ENCODE assay signal across 9 cellular contexts in genomic region chr9:18473551-18474279, GRCh38. TPM values are rescaled to one million over a fixed set of nuclear protein-coding genes. Genes with fewer than 3 reads are reported as not detected.
DNase-seq lines count a peak whose midpoint lies in the region; ATAC-seq, FAIRE-seq and TF ChIP-seq lines count a peak whose summit lies in the region.
"Had no signal": no experiment of that assay in that cellular context is flagged by ENCODE, and none has a peak within 500 bp of the region (broad histone marks: within the 10 kb centered on the region; RNA-seq: fewer than 3 reads in every experiment).

ADAMTSL1 (plus strand) TSS chr9:18474153; CDS start chr9:18474233, 80 bp downstream.

- no peak for FAIRE-seq in HepG2 (lab: Jason Lieb, UNC)

- no peak for TF ChIP-seq CTCF in right lobe of liver (IDR thresholded peaks at IDR 0.05)
- TF ChIP-seq CTCF in HepG2 (CRISPR knock-in tag; IDR thresholded peaks at IDR 0.05): no peak
- no peak for TF ChIP-seq CTCF in endothelial cell (IDR thresholded peaks at IDR 0.05; ENCODE audit: unreplicated experiment)
- TF ChIP-seq CTCF in RWPE1 (conservative IDR thresholded peaks at IDR 0.05; ENCODE audit: low read depth): no peak

- peak in 2 of 3 donors; percentile 37 to 59 for DNase-seq in right lobe of liver
- DNase-seq in HepG2 (ENCODE audit: low spot score): no peak
- DNase-seq in endothelial cell (ENCODE audit: low spot score): peak; percentile 64
- no peak for DNase-seq in DMS79 treated with DMSO at 0.1 percent for 48 hours (lab: John Stamatoyannopoulos, UW)
- no peak for DNase-seq in RWPE1 (ENCODE audit: low spot score)
- no peak for DNase-seq in NOMO-1 treated with dmso at 0.1 percent for 144 hours (lab: John Stamatoyannopoulos, UW; ENCODE audit: unreplicated experiment)

- in situ Hi-C loops in HepG2 (cut with HindIII; ENCODE audit: extremely low pct_ligation_motif_present, low pct_unique_long_range_greater_than_20kb): no loop called here

- H3K9me3 ChIP-seq in right lobe of liver (no peaks in the 10 kb centered on the region), HepG2 (ENCODE audit: low read length) (no peaks in the 10 kb centered on the region), mesodermal cell (ENCODE audit: control insufficient read depth, low read length) (peaks cover 6% of the 10 kb centered on the region)

- intact Hi-C loops in right lobe of liver (cut with DNase I): no loop called here
- intact Hi-C loops in HepG2 (cut with micrococcal nuclease; ENCODE audit: unreplicated experiment): no loop called here

- H3K4me1 ChIP-seq in right lobe of liver (no peaks in the 10 kb centered on the region), HepG2 (ENCODE audit: insufficient read depth, low read length) (no peaks in the 10 kb centered on the region), mesodermal cell (ENCODE audit: control insufficient read depth, insufficient read depth, low read length, poor library complexity, severe bottlenecking) (peaks cover 10% of the 10 kb centered on the region)

- peaks cover 3% of the 10 kb centered on the region for H3K36me3 Mint-ChIP-seq in endothelial cell (ENCODE audit: low read depth, unreplicated experiment)

- H3K4me3 Mint-ChIP-seq in endothelial cell (ENCODE audit: unreplicated experiment): peak within 1 kb of the TSS; percentile 94

- H3K27ac ChIP-seq in right lobe of liver (no peak within 1 kb of the TSS), HepG2 (ENCODE audit: extremely low read length, insufficient read depth, low read length) (no peak within 1 kb of the TSS), mesodermal cell (ENCODE audit: low read depth, low read length, severe bottlenecking) (peak within 1 kb of the TSS; percentile 67), RWPE1 (no peak within 1 kb of the TSS)
- H3K27ac ChIP-seq: C4-2B had no signal

- TF ChIP-seq EP300 in HepG2 (IDR thresholded peaks at IDR 0.05; ENCODE audit: low read depth in 2 of 2, low read length in 2 of 2) (no peak), HepG2 (CRISPR knock-in tag; IDR thresholded peaks at IDR 0.05; ENCODE audit: borderline replicate concordance) (no peak)

- peaks cover 32% of the 10 kb centered on the region for H3K4me1 Mint-ChIP-seq in endothelial cell (ENCODE audit: unreplicated experiment)

- H2AFZ ChIP-seq in HepG2 (ENCODE audit: low read length): no peak within 1 kb of the TSS

- POLR2A ChIA-PET in HepG2 (lab: Yijun Ruan, JAX): no interaction called here
- POLR2A ChIA-PET in RWPE1 (lab: Yijun Ruan, JAX; ENCODE audit: low non-redundant PET): no interaction called here

- no peaks in the 10 kb centered on the region for H3K9me3 Mint-ChIP-seq in endothelial cell (ENCODE audit: unreplicated experiment)

- H3K79me2 ChIP-seq in HepG2 (ENCODE audit: insufficient read depth, low read length): no peaks in the 10 kb centered on the region

- H3K27me3 ChIP-seq in right lobe of liver (no peaks in the 10 kb centered on the region), HepG2 (ENCODE audit: control insufficient read depth in 1 of 2, insufficient read depth in 2 of 2, low read length in 2 of 2) (no peaks in the 10 kb centered on the region)

- no TSS peak for BruUV-seq in HepG2 (replicated peaks; lab: Mats Ljungman, UMichigan)

- WGBS in right lobe of liver (ENCODE audit: insufficient coverage, low coverage, low lambda C conversion rate, missing lambda C conversion rate): 7% methylated on average over 14 of the region's 14 CpGs
- WGBS in HepG2 (ENCODE audit: low lambda C conversion rate): 6% methylated on average over 14 of the region's 14 CpGs
- 2 to 13% methylated on average over 9 to 10 of the region's 14 CpGs for WGBS in mesodermal cell (ENCODE audit: insufficient coverage in 2 of 2), 2 experiments

- peaks cover 2% of the 10 kb centered on the region for H3K27me3 Mint-ChIP-seq in endothelial cell (ENCODE audit: unreplicated experiment)

- ATAC-seq in right lobe of liver: peak; percentile 82 to 90 (median 88)
- no peak for ATAC-seq in HepG2
- no peak for ATAC-seq in GM18909 (IDR thresholded peaks at IDR 0.05; ENCODE audit: poor library complexity, unreplicated experiment)

- H3K36me3 ChIP-seq in right lobe of liver (no peaks in the 10 kb centered on the region), HepG2 (replicated peaks in 1 of 2; ENCODE audit: control insufficient read depth in 1 of 2, insufficient read depth in 2 of 2, low read length in 2 of 2) (no peaks in the 10 kb centered on the region), mesodermal cell (ENCODE audit: control insufficient read depth, insufficient read depth, low read length) (no peaks in the 10 kb centered on the region)

- CTCF ChIA-PET in HepG2 (lab: Yijun Ruan, JAX; ENCODE audit: low intra/inter-chr PET ratio, low total read pairs): no interaction called here
- CTCF ChIA-PET in RWPE1 (lab: Yijun Ruan, JAX): no interaction called here

- H3K4me2 ChIP-seq in HepG2 (ENCODE audit: low read depth, low read length): no peak within 1 kb of the TSS

- no peaks in the 10 kb centered on the region for H4K20me1 ChIP-seq in HepG2 (ENCODE audit: insufficient read depth, low read length)

- H3K9ac ChIP-seq in HepG2 (ENCODE audit: insufficient read depth, low read depth, low read length): no peak within 1 kb of the TSS

- no peak for TF ChIP-seq RAD21 in HepG2 (CRISPR knock-in tag; IDR thresholded peaks at IDR 0.05)

- H3K4me3 ChIP-seq in right lobe of liver: peak within 1 kb of the TSS; percentile 10 to 31 (median 18)
- no peak within 1 kb of the TSS for H3K4me3 ChIP-seq in HepG2 (replicated peaks in 1 of 3; ENCODE audit: insufficient read depth in 1 of 3, low read depth in 2 of 3, low read length in 3 of 3)
- H3K4me3 ChIP-seq in mesodermal cell (ENCODE audit: extremely low read depth, insufficient read depth, low read length, poor library complexity, severe bottlenecking): peak within 1 kb of the TSS; percentile 31

- H3K27ac Mint-ChIP-seq in endothelial cell (ENCODE audit: unreplicated experiment): peak within 1 kb of the TSS; percentile 95

- TF ChIP-seq POLR2A in right lobe of liver (IDR thresholded peaks at IDR 0.05) (no peak), HepG2 (IDR thresholded peaks at IDR 0.05; ENCODE audit: insufficient read depth in 1 of 2, low read depth in 2 of 2, low read length in 2 of 2) (no peak)

TF ChIP-seq in HepG2, 621 proteins besides CTCF, POLR2A, EP300 and RAD21 (continues in another document):
- TF ChIP-seq ZNF564 (CRISPR knock-in tag; IDR thresholded peaks at IDR 0.05) (no peak), ZNF772 (CRISPR knock-in tag; IDR thresholded peaks at IDR 0.05) (no peak), PRDM15 (CRISPR knock-in tag; IDR thresholded peaks at IDR 0.05) (no peak)

RNA-seq across cellular contexts. Expression of gene ADAMTSL1, which starts in this region (rescaled TPM):
- total RNA-seq in right lobe of liver: 1 to 10 TPM in 2 of 6 experiments, under 1 TPM in 4; 0.73 to 2.1 (median 0.89) TPM
- not detected in 2 replicates for total RNA-seq in HepG2 (2016; rRNA removed; fragmentation: Illumina TruSeq; extraction: Trizol)
- total RNA-seq in HepG2 (2016; cell fraction: cytosol; rRNA removed; fragmentation: Illumina TruSeq; extraction: Trizol; ENCODE audit: low read depth): not detected in 2 replicates
- not detected in 2 replicates for total RNA-seq in HepG2 (2016; cell fraction: insoluble cytoplasmic fraction; rRNA removed; fragmentation: Illumina TruSeq; extraction: Trizol)
- total RNA-seq in HepG2 (2016; cell fraction: membrane; rRNA removed; fragmentation: Illumina TruSeq; extraction: Trizol): not detected in 2 replicates
- total RNA-seq in HepG2 (2016; cell fraction: nucleus; rRNA removed; fragmentation: Illumina TruSeq; extraction: Trizol): not detected in 2 replicates
- not detected in 2 replicates for polyA plus RNA-seq in HepG2 (2011; rRNA removed)
- polyA plus RNA-seq in HepG2 (2011; cell fraction: cytosol; rRNA removed): not detected in 2 replicates
- polyA plus RNA-seq in HepG2 (2011; cell fraction: nucleus; rRNA removed): not detected in 2 replicates
- polyA plus RNA-seq in HepG2 (2012): not detected in 2 replicates
- not detected in 2 replicates for polyA plus RNA-seq in HepG2 (2016; cell fraction: cytosol; fragmentation: Illumina TruSeq; extraction: Trizol; ENCODE audit: low read depth)
- not detected in 2 replicates for polyA plus RNA-seq in HepG2 (2016; cell fraction: insoluble cytoplasmic fraction; fragmentation: Illumina TruSeq; extraction: Trizol; ENCODE audit: low read depth)
- not detected in 2 replicates for polyA plus RNA-seq in HepG2 (2016; cell fraction: membrane; fragmentation: Illumina TruSeq; extraction: Trizol; ENCODE audit: low read depth)
- not detected in 2 replicates for polyA plus RNA-seq in HepG2 (2016; cell fraction: nucleus; fragmentation: Illumina TruSeq; extraction: Trizol; ENCODE audit: insufficient read depth, low read depth)
- polyA minus RNA-seq in HepG2 (2011; rRNA and poly(A)+ RNA removed; ENCODE audit: low replicate concordance): 1.4 TPM in 1 of 2 replicates, not detected in the other
- not detected in 2 replicates for polyA minus RNA-seq in HepG2 (2011; cell fraction: cytosol; rRNA and poly(A)+ RNA removed)
- not detected in 2 replicates for polyA minus RNA-seq in HepG2 (2011; cell fraction: nucleus; rRNA and poly(A)+ RNA removed)
- total RNA-seq in endothelial cell (ENCODE audit: unreplicated experiment): 18.2 TPM
- 2.1 TPM for polyA plus RNA-seq in mesodermal cell (2013, experiment 1 of 2)
- 1.4 TPM for polyA plus RNA-seq in mesodermal cell (2013, experiment 2 of 2)

Comparison
In these comparisons a context has a peak if more than half of its experiments do, and no peak if none do; other contexts are left out.
1. ATAC-seq: peak in right lobe of liver (4 of 4); none in HepG2 (single experiment) and GM18909 (single experiment).
2. DNase-seq: peak in right lobe of liver (2 of 3) and endothelial cell (single experiment); none in HepG2 (single experiment), DMS79 treated with DMSO at 0.1 percent for 48 hours (single experiment), RWPE1 (single experiment) and NOMO-1 treated with dmso at 0.1 percent for 144 hours (single experiment).
3. H3K4me3 ChIP-seq: peak in right lobe of liver (3 of 3) and mesodermal cell (single experiment); none in HepG2 (0 of 3).